ENCODE assay signal across 8 cellular contexts in the genomic region with DNA sequence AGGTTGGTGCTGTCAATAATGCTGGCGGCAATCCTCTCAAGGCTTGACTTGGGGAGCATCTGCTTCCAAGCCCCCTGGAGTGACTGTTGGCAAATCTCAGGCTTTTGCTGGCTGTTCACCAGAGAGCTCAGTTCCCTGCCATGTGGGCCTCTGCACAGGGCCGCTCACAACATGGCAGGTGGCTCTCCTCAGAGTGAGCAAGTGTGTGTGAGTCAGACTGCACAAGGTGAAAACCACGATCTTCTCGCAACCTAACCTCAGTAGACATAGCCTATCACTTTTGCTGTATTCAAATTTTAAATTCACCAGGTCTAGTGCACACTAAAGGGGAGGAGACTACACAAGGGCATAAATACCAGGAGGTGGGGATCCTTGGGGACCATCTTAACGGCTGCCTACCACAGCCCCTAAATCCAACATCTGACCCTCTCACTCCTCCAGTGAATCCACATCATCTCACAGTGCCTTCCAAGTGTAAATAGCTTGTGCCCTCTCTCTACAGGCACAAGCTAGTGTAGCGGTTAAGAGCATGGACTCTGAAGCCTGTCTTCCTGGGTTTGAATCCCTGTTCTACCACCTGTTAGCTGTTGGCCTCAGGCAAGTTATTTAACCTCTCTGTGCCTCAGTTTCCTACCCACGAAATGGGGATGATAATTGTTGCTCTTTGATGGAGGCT.
A peak's percentile ranks its signal among the peaks of the same experiment; 100 is the strongest.
DNase-seq lines count a peak whose midpoint lies in the region; ATAC-seq and TF ChIP-seq lines count a peak whose summit lies in the region.

No MANE protein-coding gene starts in this region.

- peak; percentile 84 for ATAC-seq in GM18502 (IDR thresholded peaks at IDR 0.05; ENCODE audit: poor library complexity, unreplicated experiment)
- ATAC-seq in HG02623 (IDR thresholded peaks at IDR 0.05; ENCODE audit: unreplicated experiment) = peak; percentile 81

- TF ChIP-seq POLR2A in ovary (IDR thresholded peaks at IDR 0.05) = no peak

- 50 to 61% (median 60%) methylated on average over 7 of the region's 7 CpGs for WGBS in ovary, 3 donors

- H3K36me3 ChIP-seq in ovary = no peaks in the 10 kb centered on the region

- TF ChIP-seq CTCF in ovary (IDR thresholded peaks at IDR 0.05) = no peak

- intact Hi-C loops in ovary (cut with DNase I) = no loop called here

- peak; percentile 58 for DNase-seq in NCI-H524 treated with DMSO at 0.1 percent for 48 hours (lab: John Stamatoyannopoulos, UW)
- DNase-seq in activated naive CD4-positive, alpha-beta T cell treated with Interleukin-2 at 50 U/mL for 16 hours = peak; percentile 70
- peak; percentile 77 for DNase-seq in stimulated activated CD8-positive, alpha-beta memory T cell treated with anti-CD3 and anti-CD28 coated beads, Interleukin-4, amount 100 ng/mL, for 48 hours
- DNase-seq in kidney glomerular epithelial cell (lab: John Stamatoyannopoulos, UW) = no peak
- no peak for DNase-seq in NCI-H1105 (lab: John Stamatoyannopoulos, UW)
- no peak for DNase-seq in ovary

- H3K9me3 ChIP-seq in ovary = no peaks in the 10 kb centered on the region

- no peak for TF ChIP-seq EP300 in ovary (IDR thresholded peaks at IDR 0.05)

- no peak overlapping the region for H3K27ac ChIP-seq in ovary

- H3K4me3 ChIP-seq in ovary = no peak overlapping the region

- no peaks in the 10 kb centered on the region for H3K4me1 ChIP-seq in ovary (ENCODE audit: insufficient read depth)

- no peaks in the 10 kb centered on the region for H3K27me3 ChIP-seq in ovary

Comparison
In these comparisons a context has a peak if more than half of its experiments do, and no peak if none do; other contexts are left out.
1. DNase-seq: peak in NCI-H524 treated with DMSO at 0.1 percent for 48 hours (single experiment), activated naive CD4-positive, alpha-beta T cell treated with Interleukin-2 at 50 U/mL for 16 hours (single experiment) and stimulated activated CD8-positive, alpha-beta memory T cell treated with anti-CD3 and anti-CD28 coated beads, Interleukin-4, amount 100 ng/mL, for 48 hours (single experiment); none in kidney glomerular epithelial cell (single experiment), NCI-H1105 (single experiment) and ovary (0 of 5).